26 cellular contexts compared by ENCODE assay signal in the genomic region with DNA sequence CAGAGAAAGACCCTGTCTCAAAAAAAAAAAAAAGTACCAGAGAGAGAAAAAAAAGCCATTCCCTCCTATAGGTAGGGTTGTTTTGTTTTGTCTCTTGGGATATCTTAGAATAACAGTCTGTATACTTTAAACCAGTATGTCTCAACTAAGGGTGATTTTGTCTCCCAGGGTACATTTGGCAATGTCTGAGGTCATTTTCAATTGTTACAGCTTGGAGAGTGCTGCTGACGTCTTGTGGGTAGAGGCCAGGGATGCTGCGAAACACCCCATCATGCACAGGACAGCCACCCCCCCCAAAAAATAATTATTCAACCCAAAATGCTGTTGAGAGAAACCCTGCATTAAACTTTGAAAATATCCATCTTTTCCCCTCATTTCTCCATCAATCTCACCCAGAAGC. TPM values are rescaled to one million over a fixed set of nuclear protein-coding genes. Genes with fewer than 3 reads are reported as not detected.
"Had no signal": no experiment of that assay in that cellular context is flagged by ENCODE, and none has a peak within 500 bp of the region (broad histone marks: within the 10 kb centered on the region; RNA-seq: fewer than 3 reads in every experiment).

No MANE protein-coding gene starts in this region.

- DNase-seq: naive B cell; naive thymus-derived CD8-positive, alpha-beta T cell; nephron progenitor cell; pancreas; psoas muscle; right cardiac atrium; right lobe of liver; sigmoid colon; spleen; stimulated activated CD4-positive, alpha-beta T cell treated with anti-CD3 and anti-CD28 coated beads, Interleukin-12 subunit alpha, Interleukin-12 subunit beta, amount 100 ng/mL, for 4 hours; stimulated activated CD4-positive, alpha-beta T cell treated with anti-CD3 and anti-CD28 coated beads, Interleukin-1b, Interleukin-23, amount 100 ng/mL, for 48 hours; stimulated activated CD4-positive, alpha-beta T cell treated with anti-CD3 and anti-CD28 coated beads, Interleukin-4, amount 100 ng/mL, for 1 hour; stimulated activated CD4-positive, alpha-beta T cell treated with anti-CD3 and anti-CD28 coated beads, Interleukin-4, amount 100 ng/mL, for 4 hours; stimulated activated CD8-positive, alpha-beta memory T cell treated with anti-CD3 and anti-CD28 coated beads, Interleukin-4, amount 100 ng/mL, for 48 hours; stimulated activated naive CD8-positive, alpha-beta T cell treated with anti-CD3 and anti-CD28 coated beads, Interleukin-15, amount 100 ng/mL, for 72 hours; stimulated activated naive CD8-positive, alpha-beta T cell treated with anti-CD3 and anti-CD28 coated beads, Interleukin-15, Interleukin-2, amounts not matched to agents 100 U/mL and 50 U/mL, for 24 hours; testis; tibial artery; transverse colon had no signal

- H3K36me3 ChIP-seq: pancreas, sigmoid colon, suprapubic skin, tibial artery, transverse colon had no signal

- H3K4me3 ChIP-seq: pancreas, psoas muscle, right lobe of liver, sigmoid colon, skin epidermis, smooth muscle cell, spleen, suprapubic skin, testis, tibial artery, transverse colon had no signal

- ATAC-seq: stimulated activated naive CD8-positive, alpha-beta T cell treated with anti-CD3 and anti-CD28 coated beads, Interleukin-15, Interleukin-2, amounts not matched to agents 100 U/mL and 50 U/mL, for 24 hours had no signal

- H3K27ac ChIP-seq: neutrophil, pancreas, psoas muscle, right lobe of liver, sigmoid colon, skin epidermis, suprapubic skin, testis, tibial artery, transverse colon had no signal

- H3K9me3 ChIP-seq: neutrophil, pancreas, psoas muscle, right lobe of liver, sigmoid colon, spleen, suprapubic skin, testis, tibial artery, transverse colon had no signal

- H3K4me2 ChIP-seq: smooth muscle cell had no signal

- H3K27me3 ChIP-seq: neutrophil, pancreas, sigmoid colon, spleen, suprapubic skin, testis, tibial artery, transverse colon had no signal

- H3K4me1 ChIP-seq: pancreas, right lobe of liver had no signal

RNA-seq across cellular contexts. Expression of a gene that starts 56.1 kb away (rescaled TPM):
- total RNA-seq: neural crest cell, osteocyte, renal cortical epithelial cell, smooth muscle cell had no signal
